10 cellular contexts compared by ENCODE assay signal in genomic region chr2:148617219-148617618, GRCh38.
"Had no signal": no experiment of that assay in that cellular context is flagged by ENCODE, and none has a peak within 500 bp of the region (broad histone marks: within the 10 kb centered on the region; RNA-seq: fewer than 3 reads in every experiment).

No MANE protein-coding gene starts in this region.

- ATAC-seq: HCT116 had no signal

- H2AFZ ChIP-seq: GM23248 had no signal

- H3K27ac ChIP-seq: GM23248, KMS-11 had no signal

- FAIRE-seq: H1, H54, HTR-8/SVneo had no signal

- H3K4me2 ChIP-seq: KMS-11 had no signal

- H3K36me3 ChIP-seq: HAP-1 had no signal

- H3K4me3 ChIP-seq: GM23248, HAP-1 had no signal

- H3K9me3 ChIP-seq: HAP-1 had no signal

- DNase-seq: GM23248, HFFc6, IMR-90, KBM-7 had no signal

- H3K9ac ChIP-seq: GM23248, KMS-11 had no signal
